23 cellular contexts compared by ENCODE assay signal in the genomic region with DNA sequence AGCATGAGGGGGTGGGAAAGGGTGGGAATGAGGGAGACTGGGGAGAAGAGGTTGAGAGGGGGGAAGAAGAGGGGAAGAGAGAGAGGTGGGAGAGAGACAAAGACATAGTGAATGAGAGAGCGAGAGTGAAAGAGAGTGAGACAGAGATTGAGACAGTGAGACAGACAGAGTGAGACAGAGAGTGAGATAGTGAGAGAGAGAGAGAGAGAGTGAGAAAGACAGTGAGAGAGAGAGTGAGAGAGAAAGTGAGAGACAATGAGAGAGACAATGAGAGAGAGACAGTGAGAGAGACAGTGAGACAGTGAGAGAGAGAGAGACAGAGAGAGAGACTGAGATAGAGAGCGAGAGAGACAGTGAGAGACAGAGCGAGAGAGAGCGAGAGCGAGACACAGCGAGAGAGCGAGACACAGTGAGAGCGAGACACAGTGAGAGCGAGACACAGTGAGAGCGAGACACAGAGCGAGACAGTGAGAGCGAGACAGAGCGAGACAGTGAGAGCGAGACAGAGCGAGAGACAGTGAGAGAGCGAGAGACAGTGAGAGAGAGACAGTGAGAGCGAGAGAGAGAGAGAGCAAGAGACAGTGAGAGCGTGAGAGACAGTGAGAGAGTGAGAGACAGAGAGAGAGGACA. TPM values are rescaled to one million over a fixed set of nuclear protein-coding genes. Genes with fewer than 3 reads are reported as not detected.
DNase-seq lines count a peak whose midpoint lies in the region; ATAC-seq, FAIRE-seq and TF ChIP-seq lines count a peak whose summit lies in the region.
"Had no signal": no experiment of that assay in that cellular context is flagged by ENCODE, and none has a peak within 500 bp of the region (broad histone marks: within the 10 kb centered on the region; RNA-seq: fewer than 3 reads in every experiment).

No MANE protein-coding gene starts in this region.

- in situ Hi-C loops in GM12878 (cut with MboI): no loop called here

- H4K20me1 ChIP-seq in GM12878 (ENCODE audit: control insufficient read depth, insufficient read depth): peaks cover 6% of the 10 kb centered on the region

- FAIRE-seq in GM12878 (lab: Jason Lieb, UNC): no peak

- peaks cover 94% of the 10 kb centered on the region for H3K79me2 ChIP-seq in GM12878 (ENCODE audit: control insufficient read depth, insufficient read depth, low read length)

- H3K4me1 Mint-ChIP-seq in natural killer cell treated with Interleukin-12 subunit alpha and Interleukin-12 subunit beta and Interleukin-15 and Interleukin-18, amount 100 ng/mL, for 72 hours (ENCODE audit: low read depth in 2 of 2): peaks cover 53 to 66% of the 10 kb centered on the region in 2 donors
- H3K4me1 Mint-ChIP-seq in natural killer cell (peaks cover 68 to 74% of the 10 kb centered on the region in 2 donors), activated B cell treated with CpG ODN at 0.5 μM for 24 hours (peaks cover 85% of the 10 kb centered on the region)
- H3K4me1 Mint-ChIP-seq in stimulated activated naive B cell treated with anti-CD40 and anti-IgM and Interleukin-4, amounts not matched to agents 10 μg/mL and 1 μg/mL and 100 μg/mL, for 72 hours: peaks cover 59 to 82% of the 10 kb centered on the region in 2 donors

- no peak for TF ChIP-seq POLR2A in GM12878 (IDR thresholded peaks at IDR 0.05; ENCODE audit: low read depth, low read length)

- RAD21 ChIA-PET in GM12878 (lab: Charles Lee; ENCODE audit: unreplicated experiment): no interaction called here

- H3K27ac ChIP-seq in GM12878 (ENCODE audit: control insufficient read depth, insufficient read depth) (no peak overlapping the region), neuronal stem cell (replicated peaks; ENCODE audit: low read length) (no peak overlapping the region)
- H3K27ac ChIP-seq: epithelial cell of prostate, parathyroid adenoma, Peyer's patch, testis had no signal

- H2AK5ac ChIP-seq in neuronal stem cell (ENCODE audit: low read depth, low read length): no peak overlapping the region

- H3K9me3 ChIP-seq in GM12878 (replicated peaks; ENCODE audit: control insufficient read depth, insufficient read depth, low read length): peaks cover 33% of the 10 kb centered on the region
- H3K9me3 ChIP-seq in neuronal stem cell (replicated peaks in 1 of 2; ENCODE audit: control insufficient read depth in 2 of 2, insufficient read depth in 1 of 2, low read depth in 1 of 2, low read length in 2 of 2): peaks cover 17 to 41% of the 10 kb centered on the region in 2 donors
- H3K9me3 ChIP-seq: testis had no signal

- H2AFZ ChIP-seq in GM12878 (ENCODE audit: control insufficient read depth, low read depth, low read length): no peak overlapping the region
- no peak overlapping the region for H2AFZ ChIP-seq in neuronal stem cell (ENCODE audit: low read length)
- H2AFZ ChIP-seq: parathyroid adenoma had no signal

- no peak overlapping the region for H2BK12ac ChIP-seq in neuronal stem cell (ENCODE audit: low read length)

- no peak overlapping the region for H4K91ac ChIP-seq in neuronal stem cell (ENCODE audit: low read depth, low read length, poor library complexity)

- H2BK15ac ChIP-seq in neuronal stem cell (ENCODE audit: low read length): no peak overlapping the region

- no peak for TF ChIP-seq EP300 in GM12878 (IDR thresholded peaks at IDR 0.05; ENCODE audit: borderline replicate concordance in 1 of 2, control insufficient read depth in 1 of 2, low read depth in 2 of 2, low read length in 2 of 2)

- no peak overlapping the region for H3K4ac ChIP-seq in neuronal stem cell (ENCODE audit: low read length)

- H2BK5ac ChIP-seq in neuronal stem cell (ENCODE audit: low read length): no peak overlapping the region

- no peak overlapping the region for H2BK120ac ChIP-seq in neuronal stem cell (ENCODE audit: low read depth, low read length)

- H3K4me1 ChIP-seq in GM12878 (ENCODE audit: control insufficient read depth, insufficient read depth, low read length) (peaks cover 28% of the 10 kb centered on the region), neuronal stem cell (ENCODE audit: control insufficient read depth in 2 of 2, insufficient read depth in 1 of 2, low read depth in 1 of 2, low read length in 2 of 2) (peaks cover 1% of the 10 kb centered on the region in 2 donors)
- H3K4me1 ChIP-seq: parathyroid adenoma had no signal

- SMC1A ChIA-PET in GM12878 (lab: Charles Lee; ENCODE audit: uncharacterized antibody, unreplicated experiment): interaction anchor here (0.8 kb wide), 1 partner anchor 51 kb away, joined by 3 read pairs; no protein-coding TSS in a partner anchor

- no peaks in the 10 kb centered on the region for H3K27me3 Mint-ChIP-seq in natural killer cell treated with Interleukin-12 subunit alpha and Interleukin-12 subunit beta and Interleukin-15 and Interleukin-18, amount 100 ng/mL, for 72 hours
- H3K27me3 Mint-ChIP-seq in natural killer cell (ENCODE audit: low read depth in 2 of 2): no peaks in the 10 kb centered on the region
- H3K27me3 Mint-ChIP-seq in activated B cell treated with CpG ODN at 0.5 μM for 24 hours: no peaks in the 10 kb centered on the region
- no peaks in the 10 kb centered on the region for H3K27me3 Mint-ChIP-seq in stimulated activated naive B cell treated with anti-CD40 and anti-IgM and Interleukin-4, amounts not matched to agents 10 μg/mL and 1 μg/mL and 100 μg/mL, for 72 hours

- H3K36me3 ChIP-seq in GM12878 (ENCODE audit: control insufficient read depth in 2 of 2, insufficient read depth in 2 of 2, low read length in 1 of 2): peaks cover 7 to 26% of the 10 kb centered on the region in 2 experiments
- H3K36me3 ChIP-seq in neuronal stem cell (replicated peaks in 1 of 2; ENCODE audit: control insufficient read depth in 2 of 2, insufficient read depth in 2 of 2, low read length in 2 of 2): peaks cover 5 to 15% of the 10 kb centered on the region in 2 donors
- H3K36me3 ChIP-seq: Peyer's patch had no signal

- no peak for TF ChIP-seq CTCF in natural killer cell (IDR thresholded peaks at IDR 0.05)
- no peak for TF ChIP-seq CTCF in activated B cell treated with CpG ODN at 0.5 μM for 24 hours (IDR thresholded peaks at IDR 0.05)
- TF ChIP-seq CTCF in GM12878 (IDR thresholded peaks at IDR 0.05 in 2 of 3, conservative IDR thresholded peaks at IDR 0.05 in 1 of 3; ENCODE audit: control insufficient read depth in 2 of 3, extremely low read depth in 1 of 3, insufficient read depth in 1 of 3, low read depth in 3 of 3, low read length in 3 of 3): no peak

- H3K4me2 ChIP-seq in GM12878 (ENCODE audit: control insufficient read depth, insufficient read depth): no peak overlapping the region
- no peak overlapping the region for H3K4me2 ChIP-seq in neuronal stem cell (ENCODE audit: insufficient read depth, low read length, poor library complexity, severe bottlenecking)

- peaks cover 18% of the 10 kb centered on the region for H3K36me3 Mint-ChIP-seq in natural killer cell treated with Interleukin-12 subunit alpha and Interleukin-12 subunit beta and Interleukin-15 and Interleukin-18, amount 100 ng/mL, for 72 hours
- peaks cover 9% of the 10 kb centered on the region for H3K36me3 Mint-ChIP-seq in natural killer cell
- H3K36me3 Mint-ChIP-seq in activated B cell treated with CpG ODN at 0.5 μM for 24 hours (ENCODE audit: low read depth): peaks cover 68% of the 10 kb centered on the region
- H3K36me3 Mint-ChIP-seq in stimulated activated naive B cell treated with anti-CD40 and anti-IgM and Interleukin-4, amounts not matched to agents 10 μg/mL and 1 μg/mL and 100 μg/mL, for 72 hours: peaks cover 60 to 85% of the 10 kb centered on the region in 2 donors

- no peak overlapping the region for H3K9ac ChIP-seq in GM12878 (ENCODE audit: control insufficient read depth, insufficient read depth, low read length)
- no peak overlapping the region for H3K9ac ChIP-seq in neuronal stem cell (ENCODE audit: low read depth, low read length, poor library complexity)
- H3K9ac ChIP-seq: parathyroid adenoma had no signal

- H3K18ac ChIP-seq in neuronal stem cell (ENCODE audit: low read length): no peak overlapping the region

- no peak overlapping the region for H3K4me3 ChIP-seq in GM12878
- no peak overlapping the region for H3K4me3 ChIP-seq in neuronal stem cell (ENCODE audit: low read length in 2 of 2)
- H3K4me3 ChIP-seq: Peyer's patch, testis had no signal

- H3K23ac ChIP-seq in neuronal stem cell (ENCODE audit: low read depth, low read length, poor library complexity): no peak overlapping the region

- peaks cover 3% of the 10 kb centered on the region for H3K79me1 ChIP-seq in neuronal stem cell (ENCODE audit: low read depth, low read length)

- ATAC-seq in natural killer cell treated with Interleukin-12 subunit alpha and Interleukin-12 subunit beta and Interleukin-15 and Interleukin-18, amount 100 ng/mL, for 72 hours: no peak
- ATAC-seq in natural killer cell (no peak), activated B cell treated with CpG ODN at 0.5 μM for 24 hours (ENCODE audit: low read depth) (no peak), GM12878 (no peak)
- ATAC-seq in stimulated activated naive B cell treated with anti-CD40 and anti-IgM and Interleukin-4, amounts not matched to agents 10 μg/mL and 1 μg/mL and 100 μg/mL, for 72 hours (replicated peaks): no peak
- ATAC-seq: left lobe of liver, right cardiac atrium had no signal

- 83% methylated on average over 12 of the region's 18 CpGs for WGBS in GM12878 (ENCODE audit: insufficient coverage, insufficient replicate concordance, low lambda C conversion rate, missing lambda C conversion rate)
- WGBS in neuronal stem cell (ENCODE audit: extremely low coverage in 2 of 2, insufficient read length in 2 of 2, insufficient replicate concordance in 1 of 2), 2 donors: no CpG with 5 or more reads among the region's 18 CpGs

- no TSS peak for BruUV-seq in GM12878 (replicated peaks; lab: Mats Ljungman, UMichigan)

- H3K14ac ChIP-seq in neuronal stem cell (ENCODE audit: low read length): no peak overlapping the region

- no peak for TF ChIP-seq RAD21 in GM12878 (IDR thresholded peaks at IDR 0.05; ENCODE audit: insufficient read depth, low read depth, low read length)

- POLR2A ChIA-PET in activated B cell treated with CpG ODN at 0.5 μM for 24 hours (lab: Charles Lee) (interaction anchor here (1.6 to 3.3 kb wide), 3 partner anchors 8 to 11 kb away, joined by 7 to 22 read pairs (median 9); a partner anchor contains a TSS), GM12878 (lab: Charles Lee) (interaction anchor here (1.5 kb wide), 1 partner anchor 10 kb away, joined by 3 read pairs; no protein-coding TSS in a partner anchor)

- peak overlapping the region; percentile 6 for H3K4me3 Mint-ChIP-seq in natural killer cell treated with Interleukin-12 subunit alpha and Interleukin-12 subunit beta and Interleukin-15 and Interleukin-18, amount 100 ng/mL, for 72 hours
- H3K4me3 Mint-ChIP-seq in natural killer cell (no peak overlapping the region), activated B cell treated with CpG ODN at 0.5 μM for 24 hours (no peak overlapping the region)
- peak overlapping the region; percentile 29 to 52 for H3K4me3 Mint-ChIP-seq in stimulated activated naive B cell treated with anti-CD40 and anti-IgM and Interleukin-4, amounts not matched to agents 10 μg/mL and 1 μg/mL and 100 μg/mL, for 72 hours
- H3K4me3 Mint-ChIP-seq: CD14-positive monocyte had no signal

- intact Hi-C loops in natural killer cell (cut with micrococcal nuclease) (no loop called here), activated B cell treated with CpG ODN at 0.5 μM for 24 hours (cut with micrococcal nuclease) (no loop called here), GM12878 (cut with micrococcal nuclease; ENCODE audit: unreplicated experiment) (no loop called here)

- peaks cover 10% of the 10 kb centered on the region for H3K9me3 Mint-ChIP-seq in natural killer cell treated with Interleukin-12 subunit alpha and Interleukin-12 subunit beta and Interleukin-15 and Interleukin-18, amount 100 ng/mL, for 72 hours
- H3K9me3 Mint-ChIP-seq in natural killer cell (peaks cover 5 to 6% of the 10 kb centered on the region in 2 donors), activated B cell treated with CpG ODN at 0.5 μM for 24 hours (peaks cover 12% of the 10 kb centered on the region)
- peaks cover 18% of the 10 kb centered on the region in 2 donors for H3K9me3 Mint-ChIP-seq in stimulated activated naive B cell treated with anti-CD40 and anti-IgM and Interleukin-4, amounts not matched to agents 10 μg/mL and 1 μg/mL and 100 μg/mL, for 72 hours

- peak overlapping the region in 1 of 2 donors; percentile 14 for H3K27ac Mint-ChIP-seq in natural killer cell treated with Interleukin-12 subunit alpha and Interleukin-12 subunit beta and Interleukin-15 and Interleukin-18, amount 100 ng/mL, for 72 hours
- peak overlapping the region in 1 of 2 donors; percentile 35 for H3K27ac Mint-ChIP-seq in natural killer cell
- peak overlapping the region; percentile 68 for H3K27ac Mint-ChIP-seq in activated B cell treated with CpG ODN at 0.5 μM for 24 hours
- peak overlapping the region; percentile 92 for H3K27ac Mint-ChIP-seq in stimulated activated naive B cell treated with anti-CD40 and anti-IgM and Interleukin-4, amounts not matched to agents 10 μg/mL and 1 μg/mL and 100 μg/mL, for 72 hours

- no peak for DNase-seq in natural killer cell treated with Interleukin-12 subunit alpha and Interleukin-12 subunit beta and Interleukin-15 and Interleukin-18, amount 100 ng/mL, for 72 hours (ENCODE audit: low spot score)
- no peak for DNase-seq in natural killer cell
- no peak for DNase-seq in activated B cell treated with CpG ODN at 0.5 μM for 24 hours
- no peak for DNase-seq in GM12878 (ENCODE audit: low read depth, low spot score)
- DNase-seq in stimulated activated naive B cell treated with anti-CD40 and anti-IgM and Interleukin-4, amounts not matched to agents 10 μg/mL and 1 μg/mL and 100 μg/mL, for 72 hours: no peak
- DNase-seq in NCI-H2196 treated with DMSO at 0.1 percent for 48 hours (lab: John Stamatoyannopoulos, UW; ENCODE audit: unreplicated experiment): no peak
- DNase-seq in middle frontal gyrus (ENCODE audit: extremely low spot score, low spot score): no peak
- no peak for DNase-seq in neuronal stem cell (ENCODE audit: low spot score)
- DNase-seq: amniotic stem cell; HCEC 1CT; mesendoderm; NCI-H1105; NCI-H1930; NCI-H69; Peyer's patch; right cardiac atrium; SHP77 treated with DMSO at 0.1 percent for 48 hours; stimulated activated CD4-positive, alpha-beta T cell treated with anti-CD3 and anti-CD28 coated beads, Interleukin-2, amount 100 ng/mL, for 24 hours; testis had no signal

- H3K27me3 ChIP-seq in GM12878 (replicated peaks in 1 of 2; ENCODE audit: control insufficient read depth in 2 of 2, insufficient read depth in 2 of 2, low read length in 1 of 2) (no peaks in the 10 kb centered on the region), neuronal stem cell (ENCODE audit: control insufficient read depth in 3 of 3, insufficient read depth in 3 of 3, low read depth in 1 of 3, low read length in 3 of 3) (no peaks in the 10 kb centered on the region)
- H3K27me3 ChIP-seq: Peyer's patch, testis had no signal

- CTCF ChIA-PET in activated B cell treated with CpG ODN at 0.5 μM for 24 hours (lab: Charles Lee) (no interaction called here), GM12878 (lab: Yijun Ruan, JAX) (no interaction called here)

- no peak overlapping the region for H4K8ac ChIP-seq in neuronal stem cell (ENCODE audit: low read depth, low read length)

RNA-seq across cellular contexts. Expression of a gene that starts 10.1 kb away (rescaled TPM):
- total RNA-seq in natural killer cell treated with Interleukin-12 subunit alpha and Interleukin-12 subunit beta and Interleukin-15 and Interleukin-18, amount 100 ng/mL, for 72 hours: 10 to 100 TPM; 45.8 to 58.3 TPM
- total RNA-seq in natural killer cell (10 to 100 TPM; 52.5 to 61.8 (median 55.2) TPM), activated B cell treated with CpG ODN at 0.5 μM for 24 hours (106 and 111 TPM in 2 replicates), GM12878 (2014; rRNA removed) (101 and 115 TPM in 2 replicates), GM12878 (2014; rRNA removed; fragmentation: Illumina TruSeq; extraction: Trizol) (71.0 and 72.9 TPM in 2 replicates), GM12878 (2021) (64.4 and 64.8 TPM in 2 replicates)
- total RNA-seq in GM12878 (2013; cell fraction: nucleolus; rRNA removed): 191 and 192 TPM in 2 replicates
- polyA plus RNA-seq in GM12878 (2011; ENCODE audit: low read depth): 73.2 TPM
- polyA plus RNA-seq in GM12878 (2011; rRNA removed) (155 and 209 TPM in 2 replicates), GM12878 (2014; fragmentation: Illumina TruSeq; extraction: Trizol) (70.0 and 86.7 TPM in 2 replicates), GM12878 (2014; fragmentation: Nextera tagmentation; extraction: Ambion mirVana) (10 to 100 TPM; 47.8 to 70.9 TPM), GM12878 (2014; rRNA removed) (66.4 and 82.9 TPM in 2 replicates), GM12878 (2016; fragmentation: Nextera tagmentation; extraction: Ambion mirVana) (100 to 1,000 TPM; 160 to 170 TPM)
- polyA plus RNA-seq in GM12878 (2011; cell fraction: cytosol; rRNA removed): 72.1 and 80.4 TPM in 2 replicates
- polyA plus RNA-seq in GM12878 (2011; cell fraction: nucleus; rRNA removed): 87.6 and 99.5 TPM in 2 replicates
- 104 and 105 TPM in 2 replicates for polyA plus RNA-seq in GM12878 (2012)
- 75.9 and 94.9 TPM in 2 replicates for polyA minus RNA-seq in GM12878 (2011; rRNA and poly(A)+ RNA removed)
- polyA minus RNA-seq in GM12878 (2011; cell fraction: cytosol; rRNA and poly(A)+ RNA removed): 14.7 and 23.1 TPM in 2 replicates
- polyA minus RNA-seq in GM12878 (2011; cell fraction: nucleus; rRNA and poly(A)+ RNA removed): 103 and 124 TPM in 2 replicates
- polyA plus RNA-seq in neuronal stem cell (2013, experiment 1 of 2): 23.8 TPM
- polyA plus RNA-seq in neuronal stem cell (2013, experiment 2 of 2): 24.7 TPM

RNA-seq across cellular contexts. Expression of a gene that starts 57.2 kb away (rescaled TPM):
- total RNA-seq in natural killer cell treated with Interleukin-12 subunit alpha and Interleukin-12 subunit beta and Interleukin-15 and Interleukin-18, amount 100 ng/mL, for 72 hours: 100 to 1,000 TPM; 144 to 166 TPM
- total RNA-seq in natural killer cell (100 to 1,000 TPM; 154 to 178 (median 160) TPM), activated B cell treated with CpG ODN at 0.5 μM for 24 hours (159 and 175 TPM in 2 replicates), GM12878 (2014; rRNA removed) (98.2 and 109 TPM in 2 replicates), GM12878 (2014; rRNA removed; fragmentation: Illumina TruSeq; extraction: Trizol) (96.3 and 108 TPM in 2 replicates), GM12878 (2021) (62.6 and 79.0 TPM in 2 replicates)
- total RNA-seq in GM12878 (2013; cell fraction: nucleolus; rRNA removed): 798 and 844 TPM in 2 replicates
- polyA plus RNA-seq in GM12878 (2011; ENCODE audit: low read depth): 58.8 TPM
- polyA plus RNA-seq in GM12878 (2011; rRNA removed) (191 and 269 TPM in 2 replicates), GM12878 (2014; fragmentation: Illumina TruSeq; extraction: Trizol) (102 and 133 TPM in 2 replicates), GM12878 (2014; fragmentation: Nextera tagmentation; extraction: Ambion mirVana) (10 to 100 TPM; 24.3 to 28.4 TPM), GM12878 (2014; rRNA removed) (58.0 and 65.0 TPM in 2 replicates), GM12878 (2016; fragmentation: Nextera tagmentation; extraction: Ambion mirVana) (10 to 100 TPM; 49.0 to 52.9 TPM)
- polyA plus RNA-seq in GM12878 (2011; cell fraction: cytosol; rRNA removed): 50.8 and 53.1 TPM in 2 replicates
- 502 and 620 TPM in 2 replicates for polyA plus RNA-seq in GM12878 (2011; cell fraction: nucleus; rRNA removed)
- 65.8 and 69.4 TPM in 2 replicates for polyA plus RNA-seq in GM12878 (2012)
- 190 and 273 TPM in 2 replicates for polyA minus RNA-seq in GM12878 (2011; rRNA and poly(A)+ RNA removed)
- 25.3 and 38.2 TPM in 2 replicates for polyA minus RNA-seq in GM12878 (2011; cell fraction: cytosol; rRNA and poly(A)+ RNA removed)
- 392 and 529 TPM in 2 replicates for polyA minus RNA-seq in GM12878 (2011; cell fraction: nucleus; rRNA and poly(A)+ RNA removed)
- 87.6 TPM for polyA plus RNA-seq in neuronal stem cell (2013, experiment 1 of 2)
- polyA plus RNA-seq in neuronal stem cell (2013, experiment 2 of 2): 85.8 TPM

Comparison
In these comparisons a context has a peak if more than half of its experiments do, and no peak if none do; other contexts are left out.
1. H3K4me3 Mint-ChIP-seq: peak in natural killer cell treated with Interleukin-12 subunit alpha and Interleukin-12 subunit beta and Interleukin-15 and Interleukin-18, amount 100 ng/mL, for 72 hours (single experiment) and stimulated activated naive B cell treated with anti-CD40 and anti-IgM and Interleukin-4, amounts not matched to agents 10 μg/mL and 1 μg/mL and 100 μg/mL, for 72 hours (2 of 2); none in natural killer cell (single experiment) and activated B cell treated with CpG ODN at 0.5 μM for 24 hours (single experiment).